Comparison of ENCODE assay signal across 17 cellular contexts in genomic region chr7:17069146-17069545, GRCh38.
DNase-seq lines count a peak whose midpoint lies in the region; ATAC-seq, FAIRE-seq and TF ChIP-seq lines count a peak whose summit lies in the region.
"Had no signal": no experiment of that assay in that cellular context is flagged by ENCODE, and none has a peak within 500 bp of the region (broad histone marks: within the 10 kb centered on the region; RNA-seq: fewer than 3 reads in every experiment).

No MANE protein-coding gene starts in this region.

- no TSS peak for BruUV-seq in A673 (replicated peaks; lab: Mats Ljungman, UMichigan)

- POLR2A ChIA-PET in A673 (lab: Charles Lee; ENCODE audit: low non-redundant PET) = no interaction called here

- no peaks in the 10 kb centered on the region for H3K9me3 ChIP-seq in A673 (ENCODE audit: low read depth, low read length, poor library complexity, severe bottlenecking)
- H3K9me3 ChIP-seq: thoracic aorta had no signal

- peak; percentile 55 for FAIRE-seq in urothelium cell line (lab: Jason Lieb, UNC)
- FAIRE-seq: frontal cortex had no signal

- no peaks in the 10 kb centered on the region for H3K36me3 Mint-ChIP-seq in activated T-helper 17 cell treated with anti-CD3 and anti-CD28 coated beads, Interleukin-2, amount 50 U/mL, for 72 hours (ENCODE audit: low read depth)
- H3K36me3 Mint-ChIP-seq: activated naive CD4-positive, alpha-beta T cell treated with anti-CD3 and anti-CD28 coated beads, Interleukin-2, amount 50 U/mL, for 24 hours had no signal

- no peak for TF ChIP-seq CTCF in A673 (conservative IDR thresholded peaks at IDR 0.05; ENCODE audit: low read depth, low read length)

- H3K27me3 ChIP-seq in A673 (replicated peaks; ENCODE audit: insufficient read depth, low read depth, low read length, poor library complexity) = no peaks in the 10 kb centered on the region

- CTCF ChIA-PET in A673 (lab: Charles Lee) = no interaction called here

- no peaks in the 10 kb centered on the region for H3K36me3 ChIP-seq in A673 (ENCODE audit: insufficient read depth, low read length, poor library complexity, severe bottlenecking)
- H3K36me3 ChIP-seq: thoracic aorta had no signal

- H3K27ac Mint-ChIP-seq in stimulated activated naive CD8-positive, alpha-beta T cell treated with anti-CD3 and anti-CD28 coated beads, Interleukin-15, amount 100 ng/mL, for 72 hours = no peak overlapping the region
- H3K27ac Mint-ChIP-seq in activated T-helper 17 cell treated with anti-CD3 and anti-CD28 coated beads, Interleukin-2, amount 50 U/mL, for 72 hours = peak overlapping the region; percentile 49
- H3K27ac Mint-ChIP-seq: activated naive CD4-positive, alpha-beta T cell treated with anti-CD3 and anti-CD28 coated beads, Interleukin-2, amount 50 U/mL, for 24 hours; effector memory CD8-positive, alpha-beta T cell had no signal

- H3K27me3 Mint-ChIP-seq in stimulated activated naive CD8-positive, alpha-beta T cell treated with anti-CD3 and anti-CD28 coated beads, Interleukin-15, amount 100 ng/mL, for 72 hours = no peaks in the 10 kb centered on the region
- no peaks in the 10 kb centered on the region for H3K27me3 Mint-ChIP-seq in activated T-helper 17 cell treated with anti-CD3 and anti-CD28 coated beads, Interleukin-2, amount 50 U/mL, for 72 hours
- H3K27me3 Mint-ChIP-seq: activated naive CD4-positive, alpha-beta T cell treated with anti-CD3 and anti-CD28 coated beads, Interleukin-2, amount 50 U/mL, for 24 hours; effector memory CD8-positive, alpha-beta T cell had no signal

- H3K9me3 Mint-ChIP-seq in stimulated activated naive CD8-positive, alpha-beta T cell treated with anti-CD3 and anti-CD28 coated beads, Interleukin-15, amount 100 ng/mL, for 72 hours = no peaks in the 10 kb centered on the region
- no peaks in the 10 kb centered on the region for H3K9me3 Mint-ChIP-seq in activated T-helper 17 cell treated with anti-CD3 and anti-CD28 coated beads, Interleukin-2, amount 50 U/mL, for 72 hours
- H3K9me3 Mint-ChIP-seq: activated naive CD4-positive, alpha-beta T cell treated with anti-CD3 and anti-CD28 coated beads, Interleukin-2, amount 50 U/mL, for 24 hours; effector memory CD8-positive, alpha-beta T cell; H9 had no signal

- no peak overlapping the region for H3K4me3 ChIP-seq in A673 (ENCODE audit: low read depth, low read length, poor library complexity, severe bottlenecking)
- H3K4me3 ChIP-seq: thoracic aorta had no signal

- no peak overlapping the region for H3K4me3 Mint-ChIP-seq in stimulated activated naive CD8-positive, alpha-beta T cell treated with anti-CD3 and anti-CD28 coated beads, Interleukin-15, amount 100 ng/mL, for 72 hours
- peak overlapping the region; percentile 63 for H3K4me3 Mint-ChIP-seq in activated T-helper 17 cell treated with anti-CD3 and anti-CD28 coated beads, Interleukin-2, amount 50 U/mL, for 72 hours
- H3K4me3 Mint-ChIP-seq: activated naive CD4-positive, alpha-beta T cell treated with anti-CD3 and anti-CD28 coated beads, Interleukin-2, amount 50 U/mL, for 24 hours; effector memory CD8-positive, alpha-beta T cell; H9 had no signal

- DNase-seq in stimulated activated naive CD8-positive, alpha-beta T cell treated with anti-CD3 and anti-CD28 coated beads, Interleukin-15, Interleukin-2, amounts not matched to agents 100 U/mL and 50 U/mL, for 24 hours = no peak
- no peak for DNase-seq in stimulated activated naive CD8-positive, alpha-beta T cell treated with anti-CD3 and anti-CD28 coated beads, Interleukin-15, amount 100 ng/mL, for 72 hours
- DNase-seq in urothelium cell line (ENCODE audit: low spot score) = no peak
- no peak for DNase-seq in NCI-H1436 (lab: John Stamatoyannopoulos, UW)
- DNase-seq in A673 (ENCODE audit: low spot score) = no peak
- DNase-seq: Calu3; effector memory CD8-positive, alpha-beta T cell; H9; NCI-H1092; NCI-H345; OCI-M1 had no signal

- no peak overlapping the region for H3K27ac ChIP-seq in A673 (ENCODE audit: low read depth, low read length, poor library complexity, severe bottlenecking)
- H3K27ac ChIP-seq: thoracic aorta had no signal

- no peaks in the 10 kb centered on the region for H3K4me1 Mint-ChIP-seq in stimulated activated naive CD8-positive, alpha-beta T cell treated with anti-CD3 and anti-CD28 coated beads, Interleukin-15, amount 100 ng/mL, for 72 hours
- peaks cover 11% of the 10 kb centered on the region for H3K4me1 Mint-ChIP-seq in activated T-helper 17 cell treated with anti-CD3 and anti-CD28 coated beads, Interleukin-2, amount 50 U/mL, for 72 hours
- H3K4me1 Mint-ChIP-seq: activated naive CD4-positive, alpha-beta T cell treated with anti-CD3 and anti-CD28 coated beads, Interleukin-2, amount 50 U/mL, for 24 hours; H9 had no signal

- peak; percentile 28 for ATAC-seq in stimulated activated naive CD8-positive, alpha-beta T cell treated with anti-CD3 and anti-CD28 coated beads, Interleukin-15, Interleukin-2, amounts not matched to agents 100 U/mL and 50 U/mL, for 24 hours
- ATAC-seq in stimulated activated naive CD8-positive, alpha-beta T cell treated with anti-CD3 and anti-CD28 coated beads, Interleukin-15, amount 100 ng/mL, for 72 hours = no peak
- ATAC-seq in HG02852 (IDR thresholded peaks at IDR 0.05; ENCODE audit: unreplicated experiment) (peak; percentile 50), GM19395 (IDR thresholded peaks at IDR 0.05; ENCODE audit: unreplicated experiment) (no peak)
- peak; percentile 86 for ATAC-seq in activated T-helper 17 cell treated with anti-CD3 and anti-CD28 coated beads, Interleukin-2, amount 50 U/mL, for 72 hours (replicated peaks)
- ATAC-seq: effector memory CD8-positive, alpha-beta T cell had no signal

- no peaks in the 10 kb centered on the region for H3K4me1 ChIP-seq in A673 (ENCODE audit: insufficient read depth, low read length, poor library complexity, severe bottlenecking)

- intact Hi-C loops in A673 (cut with micrococcal nuclease; ENCODE audit: unreplicated experiment) = no loop called here

Comparison
In these comparisons a context has a peak if more than half of its experiments do, and no peak if none do; other contexts are left out.
1. ATAC-seq: peak in stimulated activated naive CD8-positive, alpha-beta T cell treated with anti-CD3 and anti-CD28 coated beads, Interleukin-15, Interleukin-2, amounts not matched to agents 100 U/mL and 50 U/mL, for 24 hours (single experiment), HG02852 (single experiment) and activated T-helper 17 cell treated with anti-CD3 and anti-CD28 coated beads, Interleukin-2, amount 50 U/mL, for 72 hours (single experiment); none in stimulated activated naive CD8-positive, alpha-beta T cell treated with anti-CD3 and anti-CD28 coated beads, Interleukin-15, amount 100 ng/mL, for 72 hours (single experiment) and GM19395 (single experiment).